In genomic region chr9:23308114-23308513, GRCh38 we compare ENCODE assay signal across 33 cellular contexts.
"Had no signal": no experiment of that assay in that cellular context is flagged by ENCODE, and none has a peak within 500 bp of the region (broad histone marks: within the 10 kb centered on the region; RNA-seq: fewer than 3 reads in every experiment).

No MANE protein-coding gene starts in this region.

- H3K4me2 ChIP-seq: KMS-11, PC-9 had no signal

- FAIRE-seq: astrocyte, RCC 7860 had no signal

- H3K9me3 ChIP-seq: body of pancreas, breast epithelium had no signal

- H3K36me3 ChIP-seq: breast epithelium had no signal

- H2AFZ ChIP-seq: PC-9 had no signal

- DNase-seq: activated B cell treated with CpG ODN at 0.5 μM for 24 hours; activated CD4-positive, alpha-beta memory T cell treated with anti-CD3 and anti-CD28 coated beads for 36 hours; activated CD4-positive, alpha-beta T cell treated with anti-CD3 and anti-CD28 coated beads for 4 hours; activated CD4-positive, alpha-beta T cell treated with anti-CD3 and anti-CD28 coated beads, Interleukin-2, amount 50 U/mL, for 1 hour; activated CD4-positive, CD25-positive, alpha-beta regulatory T cell treated with anti-CD3 and anti-CD28 coated beads, Interleukin-2, amount 50 U/mL, for 72 hours; activated CD8-positive, alpha-beta memory T cell treated with anti-CD3 and anti-CD28 coated beads, Interleukin-2, amount 50 U/mL, for 4 hours; activated effector memory CD4-positive, alpha-beta T cell treated with Interleukin-2 at 50 U/mL for 16 hours; activated naive CD4-positive, alpha-beta T cell treated with anti-CD3 and anti-CD28 coated beads, Interleukin-2, amount 10 ng/mL, durations not matched to agents 7 days and 5 days; activated T-cell treated with anti-CD3 and anti-CD28 coated beads for 4 hours; activated T-cell treated with anti-CD3 and anti-CD28 coated beads, Interleukin-2, amount 50 U/mL, for 48 hours; body of pancreas; NCI-H1092 treated with DMSO at 0.1 percent for 48 hours; NCI-H1417; NCI-H146; NCI-H187; NCI-H2029 treated with DMSO at 0.1 percent for 48 hours; NCI-H2107; NCI-H2171; NCI-H524; NCI-H69; NK-92 treated with Interleukin-12 subunit alpha and Interleukin-12 subunit beta, amount 100 ng/mL, for 24 hours; PC-9; SW 1271; T-helper 1 cell; T-helper 2 cell; T-helper 9 cell had no signal

- ATAC-seq: body of pancreas, Right ventricle myocardium inferior had no signal

- H3K27ac ChIP-seq: body of pancreas, breast epithelium, KMS-11, PC-9, RWPE1, VCaP had no signal

- H3K4me1 ChIP-seq: body of pancreas, breast epithelium had no signal

- H3K4me3 ChIP-seq: body of pancreas, breast epithelium, PC-9 had no signal

- H3K9ac ChIP-seq: KMS-11 had no signal

- H3K27me3 ChIP-seq: body of pancreas, breast epithelium had no signal
